In the genomic region with DNA sequence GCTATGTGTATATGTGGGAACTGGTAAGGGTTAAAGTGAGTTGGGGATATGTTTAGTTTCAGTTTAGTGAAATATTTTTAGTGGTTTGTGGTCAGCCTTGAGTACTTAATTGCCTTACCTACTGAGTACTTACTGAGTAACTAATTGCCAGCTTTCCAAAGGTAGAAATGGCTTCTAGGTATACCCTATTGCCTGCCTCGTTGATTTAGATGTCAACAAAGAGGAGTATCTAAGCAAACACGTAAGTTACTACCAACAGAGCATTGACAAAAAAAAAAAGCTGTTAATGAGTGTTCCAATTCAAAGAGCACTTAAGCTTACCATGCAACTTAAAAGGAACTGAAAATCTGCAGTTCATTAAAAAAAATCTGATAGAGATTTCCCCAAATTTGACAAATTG, we compare ENCODE assay signal across 11 cellular contexts. TPM values are rescaled to one million over a fixed set of nuclear protein-coding genes. Genes with fewer than 3 reads are reported as not detected.
DNase-seq lines count a peak whose midpoint lies in the region; ATAC-seq lines count a peak whose summit lies in the region.
"Had no signal": no experiment of that assay in that cellular context is flagged by ENCODE, and none has a peak within 500 bp of the region (broad histone marks: within the 10 kb centered on the region; RNA-seq: fewer than 3 reads in every experiment).

No MANE protein-coding gene starts in this region.

- DNase-seq in kidney glomerular epithelial cell (lab: John Stamatoyannopoulos, UW): peak; percentile 41
- no peak for DNase-seq in NCI-H2196 treated with DMSO at 0.1 percent for 48 hours (lab: John Stamatoyannopoulos, UW; ENCODE audit: unreplicated experiment)
- DNase-seq in activated CD4-positive, alpha-beta T cell treated with anti-CD3 and anti-CD28 coated beads, Interleukin-2, amount 50 U/mL, for 4 hours: no peak
- no peak for DNase-seq in left lobe of liver (ENCODE audit: low spot score)
- DNase-seq: NCI-H2171 treated with DMSO at 0.1 percent for 48 hours, sigmoid colon, stomach had no signal

- ATAC-seq in GM18868 (IDR thresholded peaks at IDR 0.05; ENCODE audit: unreplicated experiment): peak; percentile 91
- peak; percentile 98 for ATAC-seq in GM21717 (IDR thresholded peaks at IDR 0.05; ENCODE audit: unreplicated experiment)
- ATAC-seq in HG03460 (IDR thresholded peaks at IDR 0.05; ENCODE audit: unreplicated experiment): peak; percentile 99
- no peak for ATAC-seq in left lobe of liver

RNA-seq across cellular contexts. Expression of a gene that starts 8.8 kb away (rescaled TPM):
- 0.10 TPM for total RNA-seq in left lobe of liver
- total RNA-seq: chondrocyte had no signal
